20 cellular contexts compared by ENCODE assay signal in genomic region chr1:25577151-25577920, GRCh38. TPM values are rescaled to one million over a fixed set of nuclear protein-coding genes. Genes with fewer than 3 reads are reported as not detected.
DNase-seq lines count a peak whose midpoint lies in the region; ATAC-seq, FAIRE-seq and TF ChIP-seq lines count a peak whose summit lies in the region.
"Had no signal": no experiment of that assay in that cellular context is flagged by ENCODE, and none has a peak within 500 bp of the region (broad histone marks: within the 10 kb centered on the region; RNA-seq: fewer than 3 reads in every experiment).

No MANE protein-coding gene starts in this region.

- no peak for TF ChIP-seq CTCF in glutamatergic neuron (IDR thresholded peaks at IDR 0.05; ENCODE audit: partially characterized antibody, unreplicated experiment)

- no peaks in the 10 kb centered on the region for H3K36me3 Mint-ChIP-seq in activated CD4-positive, alpha-beta T cell treated with anti-CD3 and anti-CD28 coated beads for 36 hours (ENCODE audit: low read depth)
- H3K36me3 Mint-ChIP-seq in T-helper 17 cell (ENCODE audit: low read depth) (peaks cover 2% of the 10 kb centered on the region), glutamatergic neuron (ENCODE audit: unreplicated experiment) (no peaks in the 10 kb centered on the region)

- FAIRE-seq in small intestine (lab: Jason Lieb, UNC) = no peak
- FAIRE-seq: A549, D721Med, GM12892, H54 had no signal

- no peaks in the 10 kb centered on the region for H3K27me3 Mint-ChIP-seq in activated CD4-positive, alpha-beta T cell treated with anti-CD3 and anti-CD28 coated beads for 36 hours
- H3K27me3 Mint-ChIP-seq in T-helper 17 cell (no peaks in the 10 kb centered on the region), glutamatergic neuron (ENCODE audit: unreplicated experiment) (peaks cover 7% of the 10 kb centered on the region)
- H3K27me3 Mint-ChIP-seq: CD8-positive, alpha-beta memory T cell had no signal

- POLR2A ChIA-PET in activated CD4-positive, alpha-beta T cell treated with anti-CD3 and anti-CD28 coated beads for 36 hours (lab: Charles Lee) = interaction anchor here (0.6 kb wide), 1 partner anchor 255 kb away, joined by 4 read pairs; no protein-coding TSS in a partner anchor

- 34 to 65% (median 36%) methylated on average over 19 to 20 of the region's 20 CpGs for WGBS in small intestine, 3 donors

- no peak overlapping the region for H3K4me3 ChIP-seq in small intestine (ENCODE audit: low read depth in 1 of 2, low read length in 2 of 2)
- H3K4me3 ChIP-seq: A549, BLaER1, SK-N-MC had no signal

- CTCF ChIA-PET in activated CD4-positive, alpha-beta T cell treated with anti-CD3 and anti-CD28 coated beads for 36 hours (lab: Charles Lee) = interaction anchor here (1.1 kb wide), 2 partner anchors 31 to 219 kb away, joined by 3 to 4 read pairs; no protein-coding TSS in a partner anchor

- H3K9me3 ChIP-seq in T-helper 17 cell (ENCODE audit: control insufficient read depth, low read length, poor library complexity, severe bottlenecking) (no peaks in the 10 kb centered on the region), small intestine (ENCODE audit: control insufficient read depth, low read depth) (no peaks in the 10 kb centered on the region)
- H3K9me3 ChIP-seq: A549, BLaER1 had no signal

- no peak overlapping the region for H3K4me3 Mint-ChIP-seq in activated CD4-positive, alpha-beta T cell treated with anti-CD3 and anti-CD28 coated beads for 36 hours
- H3K4me3 Mint-ChIP-seq in T-helper 17 cell (no peak overlapping the region), glutamatergic neuron (ENCODE audit: unreplicated experiment) (no peak overlapping the region)
- H3K4me3 Mint-ChIP-seq: CD8-positive, alpha-beta memory T cell had no signal

- no peak for ATAC-seq in activated CD4-positive, alpha-beta T cell treated with anti-CD3 and anti-CD28 coated beads for 36 hours
- ATAC-seq in T-helper 17 cell = no peak
- ATAC-seq: A549 had no signal

- DNase-seq in activated CD4-positive, alpha-beta T cell treated with anti-CD3 and anti-CD28 coated beads for 36 hours = no peak
- DNase-seq in activated CD4-positive, alpha-beta T cell treated with anti-CD3 and anti-CD28 coated beads for 4 hours = no peak
- DNase-seq in T-helper 17 cell = no peak
- DNase-seq in glutamatergic neuron = no peak
- peak; percentile 31 for DNase-seq in small intestine
- DNase-seq in activated CD8-positive, alpha-beta memory T cell treated with anti-CD3 and anti-CD28 coated beads for 24 hours = no peak
- DNase-seq in NCI-H2171 (lab: John Stamatoyannopoulos, UW) = no peak
- DNase-seq in AG20443 (ENCODE audit: low spot score) = no peak
- DNase-seq: CD8-positive, alpha-beta memory T cell; NCI-H1436; NCI-H1930; NCI-H524; OCI-M1; Right ventricle myocardium superior had no signal

- H3K27ac Mint-ChIP-seq in activated CD4-positive, alpha-beta T cell treated with anti-CD3 and anti-CD28 coated beads for 36 hours = peak overlapping the region; percentile 35
- H3K27ac Mint-ChIP-seq in T-helper 17 cell (peak overlapping the region; percentile 43), glutamatergic neuron (ENCODE audit: unreplicated experiment) (peak overlapping the region; percentile 34)

- H3K36me3 ChIP-seq in small intestine (ENCODE audit: control insufficient read depth in 2 of 2, insufficient read depth in 2 of 2, low read length in 2 of 2) = no peaks in the 10 kb centered on the region
- H3K36me3 ChIP-seq: BLaER1 had no signal

- H3K9me3 Mint-ChIP-seq in activated CD4-positive, alpha-beta T cell treated with anti-CD3 and anti-CD28 coated beads for 36 hours (ENCODE audit: low read depth) = no peaks in the 10 kb centered on the region
- peaks cover 2% of the 10 kb centered on the region for H3K9me3 Mint-ChIP-seq in glutamatergic neuron (ENCODE audit: unreplicated experiment)
- H3K9me3 Mint-ChIP-seq: CD8-positive, alpha-beta memory T cell had no signal

- peaks cover 10% of the 10 kb centered on the region for H3K4me1 Mint-ChIP-seq in activated CD4-positive, alpha-beta T cell treated with anti-CD3 and anti-CD28 coated beads for 36 hours
- peaks cover 19% of the 10 kb centered on the region for H3K4me1 Mint-ChIP-seq in T-helper 17 cell
- peaks cover 21% of the 10 kb centered on the region for H3K4me1 Mint-ChIP-seq in glutamatergic neuron (ENCODE audit: low read depth, unreplicated experiment)

- H3K27me3 ChIP-seq in small intestine (ENCODE audit: control insufficient read depth in 2 of 2, insufficient read depth in 2 of 2, low read length in 2 of 2) = no peaks in the 10 kb centered on the region
- H3K27me3 ChIP-seq: BLaER1 had no signal

- H3K27ac ChIP-seq in small intestine (ENCODE audit: low read depth in 1 of 2, low read length in 1 of 2) = no peak overlapping the region
- H3K27ac ChIP-seq: A549, BLaER1, SK-N-MC had no signal

- intact Hi-C loops in activated CD4-positive, alpha-beta T cell treated with anti-CD3 and anti-CD28 coated beads for 36 hours (cut with DNase I, micrococcal nuclease) = no loop called here

- no peaks in the 10 kb centered on the region for H3K4me1 ChIP-seq in small intestine (ENCODE audit: control insufficient read depth in 2 of 2, insufficient read depth in 1 of 2, low read depth in 1 of 2, low read length in 1 of 2)

RNA-seq across cellular contexts. Expression of gene LDLRAP1, which starts 33.9 kb away (rescaled TPM):
- total RNA-seq in activated CD4-positive, alpha-beta T cell treated with anti-CD3 and anti-CD28 coated beads for 36 hours = 10 to 100 TPM; 13.0 to 14.6 TPM
- total RNA-seq in T-helper 17 cell (10 to 100 TPM; 90.3 to 96.6 TPM), glutamatergic neuron (ENCODE audit: unreplicated experiment) (2.4 TPM)
- polyA plus RNA-seq in small intestine = 10 to 100 TPM in 2 of 3 donors, 1 to 10 TPM in 1; 9.5 to 18.2 (median 13.0) TPM

RNA-seq across cellular contexts. Expression of gene MAN1C1, which starts 39.3 kb away (rescaled TPM):
- total RNA-seq in activated CD4-positive, alpha-beta T cell treated with anti-CD3 and anti-CD28 coated beads for 36 hours = 10 to 100 TPM in 1 of 2 experiments, 1 to 10 TPM in 1; 10.0 to 10.1 TPM
- total RNA-seq in T-helper 17 cell (10 to 100 TPM; 16.9 to 27.3 TPM), glutamatergic neuron (ENCODE audit: unreplicated experiment) (5.4 TPM)
- polyA plus RNA-seq in small intestine = 1 to 10 TPM in 2 of 3 donors, under 1 TPM in 1; 0.67 to 5.4 (median 1.4) TPM

Comparison
In these comparisons a context has a peak if more than half of its experiments do, and no peak if none do; other contexts are left out.
1. RNA of gene LDLRAP1, which starts 33.9 kb away (total RNA-seq): 90.3 to 96.6 TPM in T-helper 17 cell; 13.0 to 14.6 TPM in activated CD4-positive, alpha-beta T cell treated with anti-CD3 and anti-CD28 coated beads for 36 hours and 2.4 TPM in glutamatergic neuron (single experiment); every median in the first group is over 4 times any median in the second.
2. Peak in every context shown above with its lines, with median percentiles within 50 percentile points of each other: H3K27ac Mint-ChIP-seq.